ENCODE assay signal across 20 cellular contexts in genomic region chr1:16115468-16116363, GRCh38. TPM values are rescaled to one million over a fixed set of nuclear protein-coding genes. Genes with fewer than 3 reads are reported as not detected.
DNase-seq lines count a peak whose midpoint lies in the region; ATAC-seq, FAIRE-seq and TF ChIP-seq lines count a peak whose summit lies in the region.
"Had no signal": no experiment of that assay in that cellular context is flagged by ENCODE, and none has a peak within 500 bp of the region (broad histone marks: within the 10 kb centered on the region; RNA-seq: fewer than 3 reads in every experiment).

No MANE protein-coding gene starts in this region.

- POLR2A ChIA-PET in HepG2 (lab: Yijun Ruan, JAX), result no interaction called here

- H3K9me3 ChIP-seq in HepG2 (ENCODE audit: low read length), result no peaks in the 10 kb centered on the region
- H3K9me3 ChIP-seq in tibial nerve, result no peaks in the 10 kb centered on the region
- H3K9me3 ChIP-seq: MG63, uterus had no signal

- in situ Hi-C loops in HepG2 (cut with HindIII; ENCODE audit: extremely low pct_ligation_motif_present, low pct_unique_long_range_greater_than_20kb), result loop anchor here (5.0 kb wide), 1 partner anchor 33 kb away; no protein-coding TSS in a partner anchor

- H3K9ac ChIP-seq in HepG2 (ENCODE audit: insufficient read depth, low read depth, low read length), result no peak overlapping the region

- H3K36me3 ChIP-seq in HepG2 (replicated peaks in 1 of 2; ENCODE audit: control insufficient read depth in 1 of 2, insufficient read depth in 2 of 2, low read length in 2 of 2) (no peaks in the 10 kb centered on the region), tibial nerve (no peaks in the 10 kb centered on the region)
- H3K36me3 ChIP-seq: MG63, uterus had no signal

- TF ChIP-seq EP300 in HepG2 (IDR thresholded peaks at IDR 0.05; ENCODE audit: low read depth in 2 of 2, low read length in 2 of 2) (no peak), HepG2 (CRISPR knock-in tag; IDR thresholded peaks at IDR 0.05; ENCODE audit: borderline replicate concordance) (no peak), tibial nerve (IDR thresholded peaks at IDR 0.05) (no peak)

- TF ChIP-seq POLR2A in HepG2 (IDR thresholded peaks at IDR 0.05; ENCODE audit: insufficient read depth in 1 of 2, low read depth in 2 of 2, low read length in 2 of 2) (no peak), tibial nerve (IDR thresholded peaks at IDR 0.05) (no peak)

- DNase-seq in NCI-H2227 (lab: John Stamatoyannopoulos, UW; ENCODE audit: unreplicated experiment) (peak; percentile 60), NCI-H2227 treated with DMSO at 0.1 percent for 48 hours (lab: John Stamatoyannopoulos, UW) (no peak), ecto neural progenitor cell (ENCODE audit: low spot score) (peak; percentile 95), HepG2 (ENCODE audit: low spot score) (no peak), tibial nerve (ENCODE audit: low spot score in 2 of 2) (no peak), occipital lobe (lab: John Stamatoyannopoulos, UW) (no peak)
- DNase-seq: activated CD4-positive, alpha-beta T cell treated with anti-CD3 and anti-CD28 coated beads, Interleukin-2, amount 10 ng/mL, durations not matched to agents 24 days and 14 days; activated naive CD4-positive, alpha-beta T cell; effector CD8-positive, alpha-beta T cell; EL; mammary epithelial cell; MG63; naive thymus-derived CD8-positive, alpha-beta T cell; NCI-H187 treated with DMSO at 0.1 percent for 48 hours; NCI-H446 treated with DMSO at 0.1 percent for 48 hours; uterus had no signal

- H4K20me1 ChIP-seq in HepG2 (ENCODE audit: insufficient read depth, low read length), result no peaks in the 10 kb centered on the region; the same call in 1 of the 2 replicates

- no peak for ATAC-seq in HepG2
- no peak for ATAC-seq in GM19023 (IDR thresholded peaks at IDR 0.05; ENCODE audit: unreplicated experiment)
- no peak for ATAC-seq in HG02981 (IDR thresholded peaks at IDR 0.05; ENCODE audit: unreplicated experiment)
- ATAC-seq: naive thymus-derived CD8-positive, alpha-beta T cell had no signal

- TF ChIP-seq RAD21 in HepG2 (CRISPR knock-in tag; IDR thresholded peaks at IDR 0.05), result no peak

- no peaks in the 10 kb centered on the region for H3K79me2 ChIP-seq in HepG2 (ENCODE audit: insufficient read depth, low read length)

- intact Hi-C loops in HepG2 (cut with micrococcal nuclease; ENCODE audit: unreplicated experiment), result no loop called here

- H3K27ac ChIP-seq in HepG2 (ENCODE audit: extremely low read length, insufficient read depth, low read length) (no peak overlapping the region), tibial nerve (peak overlapping the region; percentile 35 to 96 (median 76))
- H3K27ac ChIP-seq: uterus had no signal

- H2AFZ ChIP-seq in HepG2 (ENCODE audit: low read length), result no peak overlapping the region

- CTCF ChIA-PET in HepG2 (lab: Yijun Ruan, JAX; ENCODE audit: low intra/inter-chr PET ratio, low total read pairs), result no interaction called here

- no peak for FAIRE-seq in HepG2 (lab: Jason Lieb, UNC)
- FAIRE-seq: islet of Langerhans had no signal

- peaks cover 3% of the 10 kb centered on the region in 2 experiments; a peak in 2 of 5 replicates for H3K27me3 ChIP-seq in HepG2 (ENCODE audit: control insufficient read depth in 1 of 2, insufficient read depth in 2 of 2, low read length in 2 of 2)
- H3K27me3 ChIP-seq in tibial nerve, result no peaks in the 10 kb centered on the region
- H3K27me3 ChIP-seq: MG63, uterus had no signal

- TF ChIP-seq CTCF in HepG2 (CRISPR knock-in tag; IDR thresholded peaks at IDR 0.05), result 0 out of 2 replicates have a peak, but pooled peaks have one; percentile 8
- no peak for TF ChIP-seq CTCF in tibial nerve (IDR thresholded peaks at IDR 0.05)

- 5% methylated on average over 12 of the region's 22 CpGs for WGBS in HepG2 (ENCODE audit: low lambda C conversion rate)
- 39 to 46% methylated on average over 15 to 17 of the region's 22 CpGs for WGBS in tibial nerve, 2 donors

- peak overlapping the region; percentile 58 for H3K4me2 ChIP-seq in HepG2 (ENCODE audit: low read depth, low read length)

- H3K4me3 ChIP-seq in HepG2 (replicated peaks in 1 of 3; ENCODE audit: insufficient read depth in 1 of 3, low read depth in 2 of 3, low read length in 3 of 3) (peak overlapping the region; percentile 15 to 62 (median 31); a peak in 2 of 6 replicates), tibial nerve (no peak overlapping the region)
- H3K4me3 ChIP-seq: MG63, uterus had no signal

- no TSS peak for BruUV-seq in HepG2 (replicated peaks; lab: Mats Ljungman, UMichigan)

- peaks cover 92% of the 10 kb centered on the region for H3K4me1 ChIP-seq in HepG2 (ENCODE audit: insufficient read depth, low read length)
- peaks cover 0 to 73% (median 21%) of the 10 kb centered on the region in 4 donors for H3K4me1 ChIP-seq in tibial nerve

TF ChIP-seq in HepG2, 621 proteins besides CTCF, POLR2A, EP300 and RAD21 (continues in another document):
- no peak for TF ChIP-seq ZNF597 (CRISPR knock-in tag; IDR thresholded peaks at IDR 0.05)

RNA-seq across cellular contexts. Expression of gene EPHA2, which starts 40.2 kb away (rescaled TPM):
- 15.5 and 33.6 TPM in 2 replicates for total RNA-seq in HepG2 (2016; rRNA removed; fragmentation: Illumina TruSeq; extraction: Trizol)
- total RNA-seq in HepG2 (2016; cell fraction: cytosol; rRNA removed; fragmentation: Illumina TruSeq; extraction: Trizol; ENCODE audit: low read depth), result 6.7 and 7.8 TPM in 2 replicates
- total RNA-seq in HepG2 (2016; cell fraction: insoluble cytoplasmic fraction; rRNA removed; fragmentation: Illumina TruSeq; extraction: Trizol), result 10.8 and 35.8 TPM in 2 replicates
- total RNA-seq in HepG2 (2016; cell fraction: membrane; rRNA removed; fragmentation: Illumina TruSeq; extraction: Trizol), result 14.9 and 16.9 TPM in 2 replicates
- 41.9 and 47.9 TPM in 2 replicates for total RNA-seq in HepG2 (2016; cell fraction: nucleus; rRNA removed; fragmentation: Illumina TruSeq; extraction: Trizol)
- 53.6 and 62.5 TPM in 2 replicates for polyA plus RNA-seq in HepG2 (2011; rRNA removed)
- 39.1 and 62.9 TPM in 2 replicates for polyA plus RNA-seq in HepG2 (2011; cell fraction: cytosol; rRNA removed)
- polyA plus RNA-seq in HepG2 (2011; cell fraction: nucleus; rRNA removed), result 163 and 212 TPM in 2 replicates
- 25.4 and 56.3 TPM in 2 replicates for polyA plus RNA-seq in HepG2 (2012)
- polyA plus RNA-seq in HepG2 (2016; cell fraction: cytosol; fragmentation: Illumina TruSeq; extraction: Trizol; ENCODE audit: low read depth), result 2.1 and 2.2 TPM in 2 replicates
- 11.5 and 14.9 TPM in 2 replicates for polyA plus RNA-seq in HepG2 (2016; cell fraction: insoluble cytoplasmic fraction; fragmentation: Illumina TruSeq; extraction: Trizol; ENCODE audit: low read depth)
- polyA plus RNA-seq in HepG2 (2016; cell fraction: membrane; fragmentation: Illumina TruSeq; extraction: Trizol; ENCODE audit: low read depth), result 5.7 and 6.8 TPM in 2 replicates
- 84.4 and 87.2 TPM in 2 replicates for polyA plus RNA-seq in HepG2 (2016; cell fraction: nucleus; fragmentation: Illumina TruSeq; extraction: Trizol; ENCODE audit: insufficient read depth, low read depth)
- polyA minus RNA-seq in HepG2 (2011; rRNA and poly(A)+ RNA removed; ENCODE audit: low replicate concordance), result 69.9 and 218 TPM in 2 replicates
- polyA minus RNA-seq in HepG2 (2011; cell fraction: cytosol; rRNA and poly(A)+ RNA removed), result 72.7 and 86.9 TPM in 2 replicates
- polyA minus RNA-seq in HepG2 (2011; cell fraction: nucleus; rRNA and poly(A)+ RNA removed), result 65.6 and 79.3 TPM in 2 replicates
- 10 to 100 TPM; 30.0 to 66.9 (median 35.9) TPM for total RNA-seq in tibial nerve
- 1.1 TPM for total RNA-seq in occipital lobe
- total RNA-seq: activated CD4-positive, alpha-beta T cell treated with anti-CD3 and anti-CD28 coated beads, Interleukin-2, amount 10 ng/mL, durations not matched to agents 24 days and 14 days; naive thymus-derived CD8-positive, alpha-beta T cell had no signal
- polyA plus RNA-seq: naive thymus-derived CD8-positive, alpha-beta T cell had no signal

RNA-seq across cellular contexts. Expression of gene FAM131C, which starts 42.3 kb away (rescaled TPM):
- total RNA-seq in HepG2 (2016; rRNA removed; fragmentation: Illumina TruSeq; extraction: Trizol) (not detected in 2 replicates), tibial nerve (not detected), occipital lobe (1.7 TPM)
- not detected in 2 replicates for total RNA-seq in HepG2 (2016; cell fraction: cytosol; rRNA removed; fragmentation: Illumina TruSeq; extraction: Trizol; ENCODE audit: low read depth)
- not detected in 2 replicates for total RNA-seq in HepG2 (2016; cell fraction: insoluble cytoplasmic fraction; rRNA removed; fragmentation: Illumina TruSeq; extraction: Trizol)
- not detected in 2 replicates for total RNA-seq in HepG2 (2016; cell fraction: membrane; rRNA removed; fragmentation: Illumina TruSeq; extraction: Trizol)
- not detected in 2 replicates for total RNA-seq in HepG2 (2016; cell fraction: nucleus; rRNA removed; fragmentation: Illumina TruSeq; extraction: Trizol)
- polyA plus RNA-seq in HepG2 (2011; rRNA removed), result 0.07 and 0.10 TPM in 2 replicates
- polyA plus RNA-seq in HepG2 (2011; cell fraction: cytosol; rRNA removed), result 0.06 and 0.11 TPM in 2 replicates
- 0.10 and 0.17 TPM in 2 replicates for polyA plus RNA-seq in HepG2 (2011; cell fraction: nucleus; rRNA removed)
- 0.13 and 0.69 TPM in 2 replicates for polyA plus RNA-seq in HepG2 (2012)
- not detected in 2 replicates for polyA plus RNA-seq in HepG2 (2016; cell fraction: cytosol; fragmentation: Illumina TruSeq; extraction: Trizol; ENCODE audit: low read depth)
- polyA plus RNA-seq in HepG2 (2016; cell fraction: insoluble cytoplasmic fraction; fragmentation: Illumina TruSeq; extraction: Trizol; ENCODE audit: low read depth), result not detected in 2 replicates
- 0.09 TPM in 1 of 2 replicates, not detected in the other for polyA plus RNA-seq in HepG2 (2016; cell fraction: membrane; fragmentation: Illumina TruSeq; extraction: Trizol; ENCODE audit: low read depth)
- polyA plus RNA-seq in HepG2 (2016; cell fraction: nucleus; fragmentation: Illumina TruSeq; extraction: Trizol; ENCODE audit: insufficient read depth, low read depth), result not detected in 2 replicates
- polyA minus RNA-seq in HepG2 (2011; rRNA and poly(A)+ RNA removed; ENCODE audit: low replicate concordance), result 0.22 and 1.1 TPM in 2 replicates
- polyA minus RNA-seq in HepG2 (2011; cell fraction: cytosol; rRNA and poly(A)+ RNA removed), result not detected in 2 replicates
- polyA minus RNA-seq in HepG2 (2011; cell fraction: nucleus; rRNA and poly(A)+ RNA removed), result not detected in 2 replicates
- total RNA-seq: naive thymus-derived CD8-positive, alpha-beta T cell; RPMI7951 had no signal
- polyA plus RNA-seq: naive thymus-derived CD8-positive, alpha-beta T cell had no signal

Comparison
In these comparisons a context has a peak if more than half of its experiments do, and no peak if none do; other contexts are left out.
1. DNase-seq: peak in NCI-H2227 (single experiment) and ecto neural progenitor cell (single experiment); none in NCI-H2227 treated with DMSO at 0.1 percent for 48 hours (single experiment), HepG2 (single experiment), tibial nerve (0 of 2) and occipital lobe (single experiment).
2. H3K4me3 ChIP-seq: peak in HepG2 (3 of 3); none in tibial nerve (0 of 4).